ENCODE assay signal across 8 cellular contexts in genomic region chr19:19388568-19389555, GRCh38. TPM values are rescaled to one million over a fixed set of nuclear protein-coding genes. Genes with fewer than 3 reads are reported as not detected.
DNase-seq lines count a peak whose midpoint lies in the region; ATAC-seq and TF ChIP-seq lines count a peak whose summit lies in the region.

No MANE protein-coding gene starts in this region.

- BruUV-seq in Caco-2 (replicated peaks; lab: Mats Ljungman, UMichigan) (no TSS peak), PC-3 (replicated peaks; lab: Mats Ljungman, UMichigan) (no TSS peak)

- H3K4me3 ChIP-seq in Caco-2 (ENCODE audit: low read depth, low read length) (no peak overlapping the region), PC-3 (ENCODE audit: low read length) (no peak overlapping the region), endodermal cell (ENCODE audit: low read length) (peak overlapping the region; percentile 24), SK-N-SH (ENCODE audit: low read depth in 2 of 2, low read length in 1 of 2) (no peak overlapping the region)

- ATAC-seq in PC-3, result no peak
- ATAC-seq in HG03457 (IDR thresholded peaks at IDR 0.05; ENCODE audit: unreplicated experiment), result no peak

- 78 to 81% methylated on average over 11 to 13 of the region's 13 CpGs for WGBS in endodermal cell (ENCODE audit: insufficient coverage in 1 of 2, insufficient read length in 1 of 2), 2 experiments
- WGBS in SK-N-SH (ENCODE audit: low lambda C conversion rate), result 85% methylated on average over 13 of the region's 13 CpGs

- DNase-seq in Caco-2, result no peak
- DNase-seq in PC-3, result no peak
- DNase-seq in endodermal cell, result no peak
- no peak for DNase-seq in osteocyte (ENCODE audit: extremely low spot score, unreplicated experiment)
- DNase-seq in middle frontal gyrus (ENCODE audit: extremely low spot score, low spot score), result no peak
- no peak for DNase-seq in DMS153 treated with DMSO at 0.1 percent for 48 hours (lab: John Stamatoyannopoulos, UW; ENCODE audit: unreplicated experiment)
- DNase-seq in SK-N-SH, result no peak

- TF ChIP-seq EP300 in SK-N-SH (IDR thresholded peaks at IDR 0.05; ENCODE audit: borderline replicate concordance in 1 of 2, low read depth in 1 of 2, low read length in 1 of 2), result no peak

- H2AFZ ChIP-seq in PC-3 (ENCODE audit: low read length) (no peak overlapping the region), SK-N-SH (ENCODE audit: low read depth) (no peak overlapping the region)

- peaks cover 6% of the 10 kb centered on the region; the same call in 1 of the 2 replicates for H3K4me1 ChIP-seq in Caco-2
- H3K4me1 ChIP-seq in PC-3 (ENCODE audit: insufficient read depth, low read length), result peaks cover 29% of the 10 kb centered on the region
- H3K4me1 ChIP-seq in endodermal cell (ENCODE audit: control insufficient read depth, insufficient read depth, low read length), result no peaks in the 10 kb centered on the region
- H3K4me1 ChIP-seq in SK-N-SH (ENCODE audit: control insufficient read depth in 1 of 2, insufficient read depth in 2 of 2, low read depth in 1 of 2, low read length in 1 of 2), result peaks cover 0 to 15% of the 10 kb centered on the region in 2 experiments; a peak in 1 of 4 replicates

- H3K27ac Mint-ChIP-seq in Caco-2 (ENCODE audit: unreplicated experiment) (no peak overlapping the region), endodermal cell (peak overlapping the region; percentile 45), osteocyte (ENCODE audit: unreplicated experiment) (peak overlapping the region; percentile 45)

- intact Hi-C loops in Caco-2 (cut with micrococcal nuclease; ENCODE audit: unreplicated experiment), result no loop called here
- intact Hi-C loops in PC-3 (cut with micrococcal nuclease), result no loop called here

- peaks cover 6% of the 10 kb centered on the region; the same call in 1 of the 2 replicates for H4K20me1 ChIP-seq in PC-3 (ENCODE audit: low read length)
- no peaks in the 10 kb centered on the region for H4K20me1 ChIP-seq in SK-N-SH (ENCODE audit: insufficient read depth)

- H3K9ac ChIP-seq in PC-3 (ENCODE audit: low read length), result no peak overlapping the region
- H3K9ac ChIP-seq in endodermal cell (ENCODE audit: extremely low read depth, low read length, poor library complexity, severe bottlenecking), result no peak overlapping the region
- no peak overlapping the region for H3K9ac ChIP-seq in SK-N-SH

- peak overlapping the region; percentile 94 for H3K4me3 Mint-ChIP-seq in Caco-2 (ENCODE audit: unreplicated experiment)
- H3K4me3 Mint-ChIP-seq in endodermal cell, result peak overlapping the region; percentile 78
- no peak overlapping the region for H3K4me3 Mint-ChIP-seq in osteocyte (ENCODE audit: unreplicated experiment)

- no peaks in the 10 kb centered on the region for H3K9me3 Mint-ChIP-seq in Caco-2 (ENCODE audit: unreplicated experiment)
- H3K9me3 Mint-ChIP-seq in endodermal cell, result peaks cover 9% of the 10 kb centered on the region
- no peaks in the 10 kb centered on the region for H3K9me3 Mint-ChIP-seq in osteocyte (ENCODE audit: unreplicated experiment)

- H3K27me3 Mint-ChIP-seq in Caco-2 (ENCODE audit: insufficient read depth, unreplicated experiment) (no peaks in the 10 kb centered on the region), endodermal cell (ENCODE audit: insufficient read depth) (no peaks in the 10 kb centered on the region), osteocyte (ENCODE audit: unreplicated experiment) (no peaks in the 10 kb centered on the region)

- no peaks in the 10 kb centered on the region for H3K36me3 ChIP-seq in Caco-2 (ENCODE audit: control insufficient read depth, insufficient read depth, low read length)
- no peaks in the 10 kb centered on the region for H3K36me3 ChIP-seq in PC-3 (ENCODE audit: low read depth, low read length)
- no peaks in the 10 kb centered on the region for H3K36me3 ChIP-seq in endodermal cell (ENCODE audit: control insufficient read depth, insufficient read depth, low read length)
- no peaks in the 10 kb centered on the region for H3K36me3 ChIP-seq in SK-N-SH (replicated peaks in 1 of 2; ENCODE audit: control insufficient read depth in 1 of 2, insufficient read depth in 2 of 2, low read length in 1 of 2)

- POLR2A ChIA-PET in Caco-2 (lab: Charles Lee) (no interaction called here), PC-3 (lab: Charles Lee; ENCODE audit: unreplicated experiment) (no interaction called here), SK-N-SH (lab: Yijun Ruan, JAX) (no interaction called here)

- H3K27me3 ChIP-seq in Caco-2 (replicated peaks; ENCODE audit: control insufficient read depth, insufficient read depth, low read length), result no peaks in the 10 kb centered on the region
- no peaks in the 10 kb centered on the region for H3K27me3 ChIP-seq in PC-3 (ENCODE audit: low read length)
- H3K27me3 ChIP-seq in endodermal cell (ENCODE audit: control insufficient read depth, insufficient read depth, low read length, poor library complexity, severe bottlenecking), result no peaks in the 10 kb centered on the region
- H3K27me3 ChIP-seq in SK-N-SH (ENCODE audit: insufficient read depth), result no peaks in the 10 kb centered on the region

- no peaks in the 10 kb centered on the region for H3K9me2 ChIP-seq in PC-3 (replicated peaks; ENCODE audit: low read length)
- no peaks in the 10 kb centered on the region for H3K9me2 ChIP-seq in SK-N-SH

- no peak for TF ChIP-seq RAD21 in SK-N-SH (IDR thresholded peaks at IDR 0.05; ENCODE audit: low read length)

- peaks cover 32% of the 10 kb centered on the region for H3K36me3 Mint-ChIP-seq in Caco-2 (ENCODE audit: insufficient read depth, unreplicated experiment)
- peaks cover 5% of the 10 kb centered on the region for H3K36me3 Mint-ChIP-seq in endodermal cell (ENCODE audit: low read depth)
- no peaks in the 10 kb centered on the region for H3K36me3 Mint-ChIP-seq in osteocyte (ENCODE audit: unreplicated experiment)

- H3K9me3 ChIP-seq in Caco-2 (no peaks in the 10 kb centered on the region), PC-3 (ENCODE audit: low read length) (no peaks in the 10 kb centered on the region), endodermal cell (ENCODE audit: control insufficient read depth, low read length) (no peaks in the 10 kb centered on the region), SK-N-SH (no peaks in the 10 kb centered on the region)

- no peaks in the 10 kb centered on the region for H3F3A ChIP-seq in PC-3 (ENCODE audit: low read length, unreplicated experiment)
- H3F3A ChIP-seq in SK-N-SH (replicated peaks; ENCODE audit: insufficient read depth), result peaks cover 5% of the 10 kb centered on the region

- H3K79me2 ChIP-seq in PC-3 (ENCODE audit: low read length) (peaks cover 91% of the 10 kb centered on the region), SK-N-SH (ENCODE audit: insufficient read depth) (peaks cover 78% of the 10 kb centered on the region)

- H3K27ac ChIP-seq in PC-3 (ENCODE audit: low read length) (no peak overlapping the region), endodermal cell (ENCODE audit: low read depth, low read length) (no peak overlapping the region), SK-N-SH (ENCODE audit: low read depth in 2 of 2, low read length in 1 of 2) (no peak overlapping the region)

- 0 out of 2 replicates have a peak overlapping the region, but pooled peaks have one; percentile 8 for H3K4me2 ChIP-seq in PC-3 (ENCODE audit: low read length)
- H3K4me2 ChIP-seq in SK-N-SH, result no peak overlapping the region

- H3K4me1 Mint-ChIP-seq in Caco-2 (ENCODE audit: low read depth, unreplicated experiment), result peaks cover 6% of the 10 kb centered on the region
- H3K4me1 Mint-ChIP-seq in endodermal cell, result peaks cover 41% of the 10 kb centered on the region
- peaks cover 37% of the 10 kb centered on the region for H3K4me1 Mint-ChIP-seq in osteocyte (ENCODE audit: unreplicated experiment)

- CTCF ChIA-PET in Caco-2 (lab: Charles Lee) (no interaction called here), PC-3 (lab: Charles Lee) (no interaction called here), SK-N-SH (lab: Yijun Ruan, JAX) (interaction anchor here (0.9 to 1.4 kb wide), 4 partner anchors 8 to 102 kb away, joined by 3 to 5 read pairs (median 3); no protein-coding TSS in a partner anchor)

- TF ChIP-seq CTCF in Caco-2 (IDR thresholded peaks at IDR 0.05; ENCODE audit: insufficient read depth in 1 of 2, low read depth in 1 of 2, low read length in 1 of 2, severe bottlenecking in 1 of 2, unreplicated experiment in 1 of 2), result no peak
- TF ChIP-seq CTCF in PC-3 (conservative IDR thresholded peaks at IDR 0.05; ENCODE audit: low read depth, low read length), result no peak
- TF ChIP-seq CTCF in endodermal cell (conservative IDR thresholded peaks at IDR 0.05), result no peak
- no peak for TF ChIP-seq CTCF in osteocyte (IDR thresholded peaks at IDR 0.05)
- TF ChIP-seq CTCF in SK-N-SH (IDR thresholded peaks at IDR 0.05), result no peak

TF ChIP-seq in SK-N-SH, 30 proteins besides CTCF, POLR2A, EP300 and RAD21 (continues in another document):
- TF ChIP-seq USF2 (IDR thresholded peaks at IDR 0.05; ENCODE audit: borderline replicate concordance, low read depth, low read length) (no peak), TEAD4 (IDR thresholded peaks at IDR 0.05; ENCODE audit: borderline replicate concordance, insufficient read depth) (no peak), FOXJ3 (CRISPR knock-in tag; IDR thresholded peaks at IDR 0.05) (no peak), FOSL2 (IDR thresholded peaks at IDR 0.05; ENCODE audit: borderline replicate concordance, low read depth) (no peak), RCOR1 (IDR thresholded peaks at IDR 0.05; ENCODE audit: low read length) (no peak), PBX3 (IDR thresholded peaks at IDR 0.05) (no peak), ELF1 (IDR thresholded peaks at IDR 0.05) (no peak)

RNA-seq across cellular contexts. Expression of gene GATAD2A, which starts 16.6 kb away (rescaled TPM):
- total RNA-seq in Caco-2 (2022), result 118 and 126 TPM in 2 replicates
- total RNA-seq in PC-3 (2014; rRNA removed), result 104 and 143 TPM in 2 replicates
- 100 to 1,000 TPM; 115 to 126 TPM for total RNA-seq in endodermal cell
- 62.7 TPM for polyA plus RNA-seq in endodermal cell (2013, experiment 1 of 2)
- 56.7 TPM for polyA plus RNA-seq in endodermal cell (2013, experiment 2 of 2)
- 75.6 and 81.3 TPM in 2 replicates for total RNA-seq in osteocyte
- polyA plus RNA-seq in SK-N-SH (2012; rRNA removed), result 28.0 and 36.6 TPM in 2 replicates
- polyA plus RNA-seq in SK-N-SH (2012; cell fraction: cytosol; rRNA removed), result 37.5 and 38.1 TPM in 2 replicates
- polyA plus RNA-seq in SK-N-SH (2012; cell fraction: nucleus; rRNA removed), result 22.9 and 35.5 TPM in 2 replicates
